In the genomic region with DNA sequence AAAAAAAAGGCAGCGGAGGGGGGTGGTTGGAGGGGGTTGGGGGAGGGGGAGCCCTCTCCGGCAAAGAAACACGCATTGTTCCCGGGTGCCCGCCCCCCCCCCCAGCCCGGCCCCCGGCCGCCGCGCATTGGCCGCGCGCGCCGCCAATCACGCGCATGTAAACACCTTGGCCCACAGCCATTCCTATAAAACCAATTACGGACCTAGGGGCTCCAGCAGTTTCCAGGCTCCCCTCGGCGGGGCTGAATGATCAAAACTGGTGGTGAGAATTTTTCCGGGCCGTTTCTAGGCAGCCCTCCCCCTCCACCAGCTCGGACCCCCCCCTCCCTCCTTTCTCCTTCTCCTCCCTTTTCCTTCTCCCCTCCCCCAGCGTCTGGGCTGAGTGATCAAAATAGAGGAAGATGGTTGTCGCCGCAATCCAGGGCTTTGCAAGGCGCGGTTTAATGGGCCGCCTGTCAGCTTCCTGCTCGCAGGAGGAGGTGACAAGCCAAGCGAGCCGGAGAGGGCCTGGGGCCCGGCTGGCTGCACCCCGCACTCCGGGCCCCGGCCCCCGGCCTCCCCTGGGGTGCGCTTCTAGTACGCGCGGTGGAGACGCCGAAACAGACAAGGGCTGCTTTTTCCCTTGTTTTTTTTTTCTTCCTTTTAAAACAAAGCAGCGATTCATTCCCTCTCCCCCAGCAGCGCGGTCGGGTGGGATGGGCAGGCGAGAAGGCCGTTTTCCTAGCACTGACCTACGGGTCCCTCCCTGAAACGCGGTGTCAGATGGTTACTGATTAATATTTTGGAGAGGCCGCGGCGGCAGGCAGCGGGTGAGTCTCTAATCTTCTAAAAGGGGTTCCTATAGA, we compare ENCODE assay signal across 8 cellular contexts. TPM values are rescaled to one million over a fixed set of nuclear protein-coding genes. Genes with fewer than 3 reads are reported as not detected.
DNase-seq lines count a peak whose midpoint lies in the region; ATAC-seq and TF ChIP-seq lines count a peak whose summit lies in the region.

No MANE protein-coding gene starts in this region.

- peaks cover 2% of the 10 kb centered on the region for H3K36me3 Mint-ChIP-seq in progenitor cell of endocrine pancreas (ENCODE audit: insufficient read depth)

- no peaks in the 10 kb centered on the region for H3K9me3 Mint-ChIP-seq in progenitor cell of endocrine pancreas (ENCODE audit: low read depth)

- DNase-seq in activated T-cell treated with anti-CD3 and anti-CD28 coated beads, Interleukin-2, amount 50 U/mL, for 1 hour = peak; percentile 56
- no peak for DNase-seq in activated T-cell treated with anti-CD3 and anti-CD28 coated beads for 4 hours
- peak; percentile 90 for DNase-seq in NCI-H1048 (lab: John Stamatoyannopoulos, UW)
- DNase-seq in SIG-M5 (lab: John Stamatoyannopoulos, UW) = peak; percentile 99
- peak; percentile 92 for DNase-seq in brain pericyte (ENCODE audit: low read depth, low spot score)
- DNase-seq in hypothalamus (lab: John Stamatoyannopoulos, UW) = peak; percentile 70 to 99 (median 92)
- peak; percentile 95 for DNase-seq in progenitor cell of endocrine pancreas (ENCODE audit: low spot score, unreplicated experiment)

- H3K27ac Mint-ChIP-seq in progenitor cell of endocrine pancreas = peak overlapping the region; percentile 100

- no peaks in the 10 kb centered on the region for H3K27me3 Mint-ChIP-seq in progenitor cell of endocrine pancreas

- no peak for TF ChIP-seq CTCF in progenitor cell of endocrine pancreas (IDR thresholded peaks at IDR 0.05; ENCODE audit: unreplicated experiment)

- H3K4me3 Mint-ChIP-seq in progenitor cell of endocrine pancreas (ENCODE audit: low read depth) = peak overlapping the region; percentile 93

- no peak for ATAC-seq in GM21717 (IDR thresholded peaks at IDR 0.05; ENCODE audit: unreplicated experiment)

- H3K4me1 Mint-ChIP-seq in progenitor cell of endocrine pancreas (ENCODE audit: low read depth) = peaks cover 5% of the 10 kb centered on the region

RNA-seq across cellular contexts. Expression of gene TNRC18, which starts 0.4 kb away (rescaled TPM):
- total RNA-seq in progenitor cell of endocrine pancreas = 190 and 197 TPM in 2 replicates
